Comparison of ENCODE assay signal across 12 cellular contexts in the genomic region with DNA sequence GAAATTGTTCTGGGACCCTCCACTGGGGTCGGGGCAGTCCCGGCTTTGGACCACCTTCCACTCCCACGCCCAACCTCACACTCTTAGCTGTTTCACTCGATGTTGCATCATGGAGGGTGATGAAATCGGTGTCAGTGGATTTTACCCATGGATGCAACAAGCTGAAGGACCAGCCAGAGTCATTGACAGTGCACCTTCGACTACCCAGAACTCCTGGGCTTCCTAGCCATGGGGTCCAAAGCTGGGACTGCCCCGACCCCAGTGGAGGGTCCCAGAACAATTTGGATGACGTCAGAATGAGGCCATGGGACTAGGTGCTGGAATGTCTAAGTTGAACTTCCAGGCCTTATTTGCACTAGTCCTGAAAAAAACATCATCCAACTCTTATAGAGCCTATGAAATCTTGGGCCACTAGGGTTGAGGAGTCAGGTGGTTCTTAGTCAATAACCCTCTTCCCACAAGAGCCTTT. TPM values are rescaled to one million over a fixed set of nuclear protein-coding genes. Genes with fewer than 3 reads are reported as not detected.
DNase-seq lines count a peak whose midpoint lies in the region; ATAC-seq and TF ChIP-seq lines count a peak whose summit lies in the region.
"Had no signal": no experiment of that assay in that cellular context is flagged by ENCODE, and none has a peak within 500 bp of the region (broad histone marks: within the 10 kb centered on the region; RNA-seq: fewer than 3 reads in every experiment).

No MANE protein-coding gene starts in this region.

- H3K27ac Mint-ChIP-seq in T-helper 2 cell treated with Interferon-gamma antibody and Interleukin-4, amounts not matched to agents 5 μg/mL and 100 μg/mL, for 36 hours: peak overlapping the region; percentile 98
- peak overlapping the region; percentile 98 for H3K27ac Mint-ChIP-seq in activated CD4-positive, alpha-beta memory T cell treated with anti-CD3 and anti-CD28 coated beads for 36 hours
- peak overlapping the region; percentile 97 to 100 (median 98) for H3K27ac Mint-ChIP-seq in naive thymus-derived CD8-positive, alpha-beta T cell

- H3K36me3 Mint-ChIP-seq in T-helper 2 cell treated with Interferon-gamma antibody and Interleukin-4, amounts not matched to agents 5 μg/mL and 100 μg/mL, for 36 hours (ENCODE audit: low read depth): peaks cover 9% of the 10 kb centered on the region
- H3K36me3 Mint-ChIP-seq in activated CD4-positive, alpha-beta memory T cell treated with anti-CD3 and anti-CD28 coated beads for 36 hours: peaks cover 15% of the 10 kb centered on the region
- H3K36me3 Mint-ChIP-seq in naive thymus-derived CD8-positive, alpha-beta T cell: peaks cover 0 to 13% (median 0%) of the 10 kb centered on the region in 3 donors

- intact Hi-C loops in activated CD4-positive, alpha-beta memory T cell treated with anti-CD3 and anti-CD28 coated beads for 36 hours (cut with micrococcal nuclease): loop anchor here (1.0 to 2.0 kb wide), 6 partner anchors 21 to 219 kb away; partner anchors contain the start of genes CS, MYL6, STAT2 and TIMELESS

- no peaks in the 10 kb centered on the region for H3K9me3 Mint-ChIP-seq in T-helper 2 cell treated with Interferon-gamma antibody and Interleukin-4, amounts not matched to agents 5 μg/mL and 100 μg/mL, for 36 hours
- no peaks in the 10 kb centered on the region for H3K9me3 Mint-ChIP-seq in activated CD4-positive, alpha-beta memory T cell treated with anti-CD3 and anti-CD28 coated beads for 36 hours
- H3K9me3 Mint-ChIP-seq in naive thymus-derived CD8-positive, alpha-beta T cell: peaks cover 0 to 1% (median 0%) of the 10 kb centered on the region in 9 donors

- TF ChIP-seq CTCF in GM10248 (IDR thresholded peaks at IDR 0.05; ENCODE audit: control extremely low read depth, extremely low read depth, low read depth, missing control alignments): no peak

- H3K27me3 Mint-ChIP-seq in T-helper 2 cell treated with Interferon-gamma antibody and Interleukin-4, amounts not matched to agents 5 μg/mL and 100 μg/mL, for 36 hours (ENCODE audit: low read depth): no peaks in the 10 kb centered on the region
- no peaks in the 10 kb centered on the region for H3K27me3 Mint-ChIP-seq in activated CD4-positive, alpha-beta memory T cell treated with anti-CD3 and anti-CD28 coated beads for 36 hours
- H3K27me3 Mint-ChIP-seq in naive thymus-derived CD8-positive, alpha-beta T cell: peaks cover 0 to 1% (median 0%) of the 10 kb centered on the region in 5 donors

- ATAC-seq in naive thymus-derived CD8-positive, alpha-beta T cell: no peak

- DNase-seq in T-helper 2 cell treated with Interferon-gamma antibody and Interleukin-4, amounts not matched to agents 5 μg/mL and 100 μg/mL, for 36 hours (ENCODE audit: low spot score): no peak
- DNase-seq in T-helper 2 cell (no peak), KG1 (lab: John Stamatoyannopoulos, UW) (no peak), GM10248 (ENCODE audit: extremely low spot score) (no peak)
- no peak for DNase-seq in activated CD4-positive, alpha-beta memory T cell treated with anti-CD3 and anti-CD28 coated beads for 36 hours
- DNase-seq in naive thymus-derived CD8-positive, alpha-beta T cell: no peak
- DNase-seq: GDM1, left ventricle myocardium inferior, NCI-H526 treated with DMSO at 0.1 percent for 48 hours had no signal

- peaks cover 35% of the 10 kb centered on the region for H3K4me1 Mint-ChIP-seq in T-helper 2 cell treated with Interferon-gamma antibody and Interleukin-4, amounts not matched to agents 5 μg/mL and 100 μg/mL, for 36 hours (ENCODE audit: low read depth)
- peaks cover 54% of the 10 kb centered on the region for H3K4me1 Mint-ChIP-seq in activated CD4-positive, alpha-beta memory T cell treated with anti-CD3 and anti-CD28 coated beads for 36 hours (ENCODE audit: low read depth)
- peaks cover 26 to 65% (median 56%) of the 10 kb centered on the region in 4 donors for H3K4me1 Mint-ChIP-seq in naive thymus-derived CD8-positive, alpha-beta T cell

- H3K4me3 Mint-ChIP-seq in T-helper 2 cell treated with Interferon-gamma antibody and Interleukin-4, amounts not matched to agents 5 μg/mL and 100 μg/mL, for 36 hours: peak overlapping the region; percentile 63
- peak overlapping the region; percentile 62 for H3K4me3 Mint-ChIP-seq in activated CD4-positive, alpha-beta memory T cell treated with anti-CD3 and anti-CD28 coated beads for 36 hours
- peak overlapping the region in 7 of 10 donors; percentile 43 to 100 (median 86) for H3K4me3 Mint-ChIP-seq in naive thymus-derived CD8-positive, alpha-beta T cell

- CTCF ChIA-PET in activated CD4-positive, alpha-beta memory T cell treated with anti-CD3 and anti-CD28 coated beads for 36 hours (lab: Charles Lee): interaction anchor here (1.0 to 2.3 kb wide), 4 partner anchors 20 to 213 kb away, joined by 4 to 9 read pairs (median 6); partner anchors contain the start of genes ANKRD52 and STAT2
- CTCF ChIA-PET in GM10248 (lab: Yijun Ruan, JAX): interaction anchor here (0.7 to 2.6 kb wide), 9 partner anchors 11 to 148 kb away, joined by 3 to 7 read pairs (median 3); partner anchors contain the start of genes SMARCC2 and STAT2

- POLR2A ChIA-PET in activated CD4-positive, alpha-beta memory T cell treated with anti-CD3 and anti-CD28 coated beads for 36 hours (lab: Charles Lee): interaction anchor here (1.0 to 3.5 kb wide), 9 partner anchors 11 to 222 kb away, joined by 3 to 58 read pairs (median 3); partner anchors contain the start of genes CNPY2, SMARCC2, STAT2 and TIMELESS
- POLR2A ChIA-PET in naive thymus-derived CD8-positive, alpha-beta T cell (lab: Charles Lee): interaction anchor here (0.7 to 8.7 kb wide), 17 partner anchors 13 to 520 kb away, joined by 3 to 182 read pairs (median 4); partner anchors contain the start of genes CNPY2, CS, DNAJC14 and ORMDL2
- POLR2A ChIA-PET in GM10248 (lab: Yijun Ruan, JAX): interaction anchor here (0.9 to 2.1 kb wide), 2 partner anchors 22 kb away, joined by 3 to 8 read pairs; partner anchors contain the start of genes CNPY2 and STAT2

RNA-seq across cellular contexts. Expression of gene IL23A, which starts 0.9 kb away (rescaled TPM):
- total RNA-seq in activated CD4-positive, alpha-beta memory T cell treated with anti-CD3 and anti-CD28 coated beads for 36 hours: 10 to 100 TPM; 47.6 to 48.5 TPM
- total RNA-seq in naive thymus-derived CD8-positive, alpha-beta T cell: 10 to 100 TPM; 32.4 to 35.3 TPM
- 10 to 100 TPM; 12.3 to 16.6 (median 16.2) TPM for polyA plus RNA-seq in naive thymus-derived CD8-positive, alpha-beta T cell
- total RNA-seq: A172, ascending aorta, left ventricle myocardium inferior, right atrium auricular region had no signal

RNA-seq across cellular contexts. Expression of gene PAN2, which starts 4.0 kb away (rescaled TPM):
- 10 to 100 TPM; 49.0 to 51.2 TPM for total RNA-seq in activated CD4-positive, alpha-beta memory T cell treated with anti-CD3 and anti-CD28 coated beads for 36 hours
- 100 to 1,000 TPM; 210 to 216 TPM for total RNA-seq in naive thymus-derived CD8-positive, alpha-beta T cell
- 10 to 100 TPM; 10.5 to 11.9 (median 11.0) TPM for polyA plus RNA-seq in naive thymus-derived CD8-positive, alpha-beta T cell

RNA-seq across cellular contexts. Expression of gene CNPY2, which starts 22.0 kb away (rescaled TPM):
- total RNA-seq in activated CD4-positive, alpha-beta memory T cell treated with anti-CD3 and anti-CD28 coated beads for 36 hours: 10 to 100 TPM; 74.7 to 91.6 TPM
- 10 to 100 TPM; 79.9 to 85.6 TPM for total RNA-seq in naive thymus-derived CD8-positive, alpha-beta T cell
- 100 to 1,000 TPM; 173 to 196 (median 179) TPM for polyA plus RNA-seq in naive thymus-derived CD8-positive, alpha-beta T cell

RNA-seq across cellular contexts. Expression of gene STAT2, which starts 22.1 kb away (rescaled TPM):
- 100 to 1,000 TPM; 125 to 139 TPM for total RNA-seq in activated CD4-positive, alpha-beta memory T cell treated with anti-CD3 and anti-CD28 coated beads for 36 hours
- 100 to 1,000 TPM; 161 to 165 TPM for total RNA-seq in naive thymus-derived CD8-positive, alpha-beta T cell
- 10 to 100 TPM; 61.7 to 68.1 (median 64.5) TPM for polyA plus RNA-seq in naive thymus-derived CD8-positive, alpha-beta T cell

RNA-seq across cellular contexts. Expression of gene APOF, which starts 24.9 kb away (rescaled TPM):
- not detected for total RNA-seq in activated CD4-positive, alpha-beta memory T cell treated with anti-CD3 and anti-CD28 coated beads for 36 hours
- total RNA-seq in naive thymus-derived CD8-positive, alpha-beta T cell: not detected
- not detected for polyA plus RNA-seq in naive thymus-derived CD8-positive, alpha-beta T cell
- total RNA-seq: A172, ascending aorta, left ventricle myocardium inferior, right atrium auricular region had no signal

Comparison
In these comparisons a context has a peak if more than half of its experiments do, and no peak if none do; other contexts are left out.
1. RNA of gene PAN2, which starts 4.0 kb away (total RNA-seq): 210 to 216 TPM in naive thymus-derived CD8-positive, alpha-beta T cell; 49.0 to 51.2 TPM in activated CD4-positive, alpha-beta memory T cell treated with anti-CD3 and anti-CD28 coated beads for 36 hours; every median in the first group is over 4 times any median in the second.
2. Peak in every context shown above with its lines, with median percentiles within 50 percentile points of each other: H3K27ac Mint-ChIP-seq and H3K4me3 Mint-ChIP-seq.